ENCODE assay signal across 14 cellular contexts in genomic region chr7:1105189-1105588, GRCh38. TPM values are rescaled to one million over a fixed set of nuclear protein-coding genes. Genes with fewer than 3 reads are reported as not detected.
DNase-seq lines count a peak whose midpoint lies in the region; ATAC-seq, FAIRE-seq and TF ChIP-seq lines count a peak whose summit lies in the region.
"Had no signal": no experiment of that assay in that cellular context is flagged by ENCODE, and none has a peak within 500 bp of the region (broad histone marks: within the 10 kb centered on the region; RNA-seq: fewer than 3 reads in every experiment).

No MANE protein-coding gene starts in this region.

- peaks cover 1% of the 10 kb centered on the region for H3K36me3 Mint-ChIP-seq in neural progenitor cell
- H3K36me3 Mint-ChIP-seq: WTC11 had no signal

- peak overlapping the region; percentile 25 for H3K9ac ChIP-seq in neural progenitor cell

- H3K4me1 Mint-ChIP-seq in neural progenitor cell = peaks cover 42% of the 10 kb centered on the region
- H3K4me1 Mint-ChIP-seq: WTC11 had no signal

- H3K4me2 ChIP-seq in neural progenitor cell = no peak overlapping the region

- no peaks in the 10 kb centered on the region for H3K9me3 Mint-ChIP-seq in neural progenitor cell
- H3K9me3 Mint-ChIP-seq: activated T-helper 1 cell treated with anti-CD3 and anti-CD28 coated beads, Interleukin-12 subunit alpha, Interleukin-12 subunit beta, Interleukin-2, Interleukin-4 antibody, amounts not matched to agents 30 ng/mL and 10 ng/mL and 1 ng/mL, durations not matched to agents 14 hours and 24 hours and 36 hours; WTC11 had no signal

- H3K27ac Mint-ChIP-seq in neural progenitor cell = peak overlapping the region; percentile 57
- H3K27ac Mint-ChIP-seq: activated T-helper 1 cell treated with anti-CD3 and anti-CD28 coated beads, Interleukin-12 subunit alpha, Interleukin-12 subunit beta, Interleukin-2, Interleukin-4 antibody, amounts not matched to agents 30 ng/mL and 10 ng/mL and 1 ng/mL, durations not matched to agents 14 hours and 24 hours and 36 hours had no signal

- no peak overlapping the region for H2AFZ ChIP-seq in neural progenitor cell (replicated peaks)

- no peaks in the 10 kb centered on the region for H3K36me3 ChIP-seq in neural progenitor cell

- H3K9me3 ChIP-seq in neural progenitor cell (ENCODE audit: low read depth) = no peaks in the 10 kb centered on the region

- H3K27me3 Mint-ChIP-seq in neural progenitor cell (ENCODE audit: insufficient read depth, low read depth) = peaks cover 8% of the 10 kb centered on the region

- H3K4me3 ChIP-seq in neural progenitor cell = no peak overlapping the region

- H3K27me3 ChIP-seq in neural progenitor cell = no peaks in the 10 kb centered on the region

- DNase-seq in GM18507 (ENCODE audit: extremely low spot score, insufficient read length, low read depth) (no peak), neural progenitor cell (ENCODE audit: low spot score) (no peak), HK-2 (ENCODE audit: unreplicated experiment) (no peak), NCI-H345 treated with DMSO at 0.1 percent for 48 hours (lab: John Stamatoyannopoulos, UW; ENCODE audit: unreplicated experiment) (no peak)
- no peak for DNase-seq in stimulated activated CD4-positive, alpha-beta T cell treated with anti-CD3 and anti-CD28 coated beads, Interleukin-2, amount 100 ng/mL, for 48 hours
- DNase-seq: HCEC 1CT; NCI-H1417; NCI-H82; stimulated activated CD4-positive, alpha-beta T cell treated with anti-CD3 and anti-CD28 coated beads, Interleukin-4, amount 100 ng/mL, for 1 hour had no signal

- no peaks in the 10 kb centered on the region for H3F3A ChIP-seq in neural progenitor cell (ENCODE audit: low read depth)

- H3K4me1 ChIP-seq in neural progenitor cell = peaks cover 4% of the 10 kb centered on the region

- H3K4me3 Mint-ChIP-seq in neural progenitor cell = no peak overlapping the region
- H3K4me3 Mint-ChIP-seq: activated T-helper 1 cell treated with anti-CD3 and anti-CD28 coated beads, Interleukin-12 subunit alpha, Interleukin-12 subunit beta, Interleukin-2, Interleukin-4 antibody, amounts not matched to agents 30 ng/mL and 10 ng/mL and 1 ng/mL, durations not matched to agents 14 hours and 24 hours and 36 hours; WTC11 had no signal

- TF ChIP-seq CTCF in neural progenitor cell (IDR thresholded peaks at IDR 0.05) = no peak

- peak; percentile 49 for ATAC-seq in GM21526 (IDR thresholded peaks at IDR 0.05; ENCODE audit: low FRiP score, unreplicated experiment)
- ATAC-seq in HG03378 (IDR thresholded peaks at IDR 0.05; ENCODE audit: unreplicated experiment) = peak; percentile 56
- no peak for ATAC-seq in GM21717 (IDR thresholded peaks at IDR 0.05; ENCODE audit: unreplicated experiment)
- ATAC-seq: WTC11 had no signal

- peaks cover 36% of the 10 kb centered on the region for H4K20me1 ChIP-seq in neural progenitor cell (ENCODE audit: low read depth)

- H3K79me2 ChIP-seq in neural progenitor cell (ENCODE audit: low read depth) = peaks cover 53% of the 10 kb centered on the region

- no peak overlapping the region for H3K27ac ChIP-seq in neural progenitor cell

- FAIRE-seq in GM18507 (lab: Jason Lieb, UNC) = peak; percentile 69

RNA-seq across cellular contexts. Expression of gene GPER1, which starts 17.3 kb away (rescaled TPM):
- total RNA-seq in neural progenitor cell (ENCODE audit: low replicate concordance) = 1.2 and 1.3 TPM in 2 replicates
- total RNA-seq: activated T-helper 1 cell treated with anti-CD3 and anti-CD28 coated beads, Interleukin-12 subunit alpha, Interleukin-12 subunit beta, Interleukin-2, Interleukin-4 antibody, amounts not matched to agents 30 ng/mL and 10 ng/mL and 1 ng/mL, durations not matched to agents 14 hours and 24 hours and 36 hours had no signal

RNA-seq across cellular contexts. Expression of gene ZFAND2A, which starts 54.8 kb away (rescaled TPM):
- total RNA-seq in neural progenitor cell (ENCODE audit: low replicate concordance) = 9.0 and 13.3 TPM in 2 replicates
